ENCODE assay signal across 15 cellular contexts in the genomic region with DNA sequence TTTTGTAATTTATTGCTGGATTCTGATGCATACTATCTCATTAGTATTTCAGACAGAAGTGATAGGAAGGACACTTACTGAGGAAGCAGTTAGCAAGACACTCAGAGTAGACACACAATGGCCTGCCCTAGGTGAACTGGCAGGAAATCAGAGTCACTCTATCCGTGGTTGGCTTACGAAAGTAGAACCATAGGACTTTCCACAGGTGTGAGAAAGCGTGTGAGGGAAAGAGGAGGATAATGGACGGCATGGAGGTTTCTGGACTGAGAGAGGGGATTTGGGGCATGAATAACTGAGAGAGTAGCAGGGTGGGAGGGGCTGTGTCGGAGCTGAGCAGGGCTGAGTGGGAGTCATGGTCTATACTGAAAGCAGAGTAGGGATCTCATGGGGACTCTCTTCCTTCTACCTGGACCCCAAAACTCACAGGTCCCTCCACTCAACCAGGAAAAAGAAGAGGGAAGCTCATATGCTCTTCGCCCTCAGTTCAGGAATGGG. TPM values are rescaled to one million over a fixed set of nuclear protein-coding genes. Genes with fewer than 3 reads are reported as not detected.
DNase-seq lines count a peak whose midpoint lies in the region; ATAC-seq and TF ChIP-seq lines count a peak whose summit lies in the region.
"Had no signal": no experiment of that assay in that cellular context is flagged by ENCODE, and none has a peak within 500 bp of the region (broad histone marks: within the 10 kb centered on the region; RNA-seq: fewer than 3 reads in every experiment).

No MANE protein-coding gene starts in this region.

- no peak for DNase-seq in activated T-cell treated with anti-CD3 and anti-CD28 coated beads, Interleukin-2, amount 50 U/mL, for 4 hours
- no peak for DNase-seq in activated T-cell treated with anti-CD3 and anti-CD28 coated beads, Interleukin-2, amount 50 U/mL, for 48 hours
- DNase-seq in OCI-LY7 (ENCODE audit: low spot score), result peak; percentile 15
- no peak for DNase-seq in activated naive CD8-positive, alpha-beta T cell treated with anti-CD3 and anti-CD28 coated beads, Interleukin-2, amount 10 ng/mL, durations not matched to agents 7 days and 5 days
- DNase-seq in hypothalamus (lab: John Stamatoyannopoulos, UW), result no peak
- DNase-seq in uterus, result no peak
- no peak for DNase-seq in EL
- DNase-seq: foreskin keratinocyte; left cardiac atrium; NK-92 treated with Interleukin-12 subunit alpha and Interleukin-12 subunit beta, amount 100 ng/mL, for 24 hours; stimulated activated CD4-positive, alpha-beta T cell treated with anti-CD3 and anti-CD28 coated beads, Interleukin-1b, Interleukin-23, amount 100 ng/mL, for 48 hours had no signal

- no peaks in the 10 kb centered on the region for H3K79me2 ChIP-seq in OCI-LY7 (ENCODE audit: insufficient read depth, low read depth, low read length)

- H3K36me3 ChIP-seq in OCI-LY7 (ENCODE audit: insufficient read depth, low read length) (no peaks in the 10 kb centered on the region), uterus (no peaks in the 10 kb centered on the region)
- H3K36me3 ChIP-seq: BLaER1 had no signal

- H3K27ac Mint-ChIP-seq in activated naive CD8-positive, alpha-beta T cell treated with anti-CD3 and anti-CD28 coated beads, Interleukin-2, amount 10 ng/mL, durations not matched to agents 7 days and 5 days, result peak overlapping the region; percentile 93
- H3K27ac Mint-ChIP-seq in stimulated activated naive CD8-positive, alpha-beta T cell treated with anti-CD3 and anti-CD28 coated beads, Interleukin-15, Interleukin-2, amounts not matched to agents 100 ng/mL and 50 ng/mL, for 24 hours, result peak overlapping the region; percentile 73

- H3K4me1 ChIP-seq in OCI-LY7 (ENCODE audit: insufficient read depth, low read length, poor library complexity, severe bottlenecking), result peaks cover 8% of the 10 kb centered on the region
- no peaks in the 10 kb centered on the region for H3K4me1 ChIP-seq in uterus
- H3K4me1 ChIP-seq: foreskin keratinocyte had no signal

- H3K9me3 Mint-ChIP-seq in activated T-cell treated with anti-CD3 and anti-CD28 coated beads, Interleukin-2, amount 50 U/mL, for 4 hours, result no peaks in the 10 kb centered on the region
- no peaks in the 10 kb centered on the region for H3K9me3 Mint-ChIP-seq in activated naive CD8-positive, alpha-beta T cell treated with anti-CD3 and anti-CD28 coated beads, Interleukin-2, amount 10 ng/mL, durations not matched to agents 7 days and 5 days
- no peaks in the 10 kb centered on the region for H3K9me3 Mint-ChIP-seq in stimulated activated naive CD8-positive, alpha-beta T cell treated with anti-CD3 and anti-CD28 coated beads, Interleukin-15, Interleukin-2, amounts not matched to agents 100 ng/mL and 50 ng/mL, for 24 hours

- H3K4me3 ChIP-seq in OCI-LY7 (ENCODE audit: low read depth, low read length, poor library complexity, severe bottlenecking) (peak overlapping the region; percentile 28), uterus (no peak overlapping the region)
- H3K4me3 ChIP-seq: BLaER1, coronary artery had no signal

- POLR2A ChIA-PET in OCI-LY7 (lab: Charles Lee), result no interaction called here
- POLR2A ChIA-PET in activated naive CD8-positive, alpha-beta T cell treated with anti-CD3 and anti-CD28 coated beads, Interleukin-2, amount 10 ng/mL, durations not matched to agents 7 days and 5 days (lab: Charles Lee), result no interaction called here

- peak overlapping the region; percentile 38; the same call in 1 of the 2 replicates for H2AFZ ChIP-seq in OCI-LY7 (ENCODE audit: low read length)

- H3K27ac ChIP-seq in OCI-LY7 (ENCODE audit: low read depth, low read length, poor library complexity, severe bottlenecking), result no peak overlapping the region
- no peak overlapping the region for H3K27ac ChIP-seq in uterus
- H3K27ac ChIP-seq: BLaER1, coronary artery, foreskin keratinocyte had no signal

- H3K36me3 Mint-ChIP-seq in activated T-cell treated with anti-CD3 and anti-CD28 coated beads, Interleukin-2, amount 50 U/mL, for 4 hours (ENCODE audit: insufficient read depth), result no peaks in the 10 kb centered on the region
- peaks cover 3% of the 10 kb centered on the region for H3K36me3 Mint-ChIP-seq in activated naive CD8-positive, alpha-beta T cell treated with anti-CD3 and anti-CD28 coated beads, Interleukin-2, amount 10 ng/mL, durations not matched to agents 7 days and 5 days
- H3K36me3 Mint-ChIP-seq in stimulated activated naive CD8-positive, alpha-beta T cell treated with anti-CD3 and anti-CD28 coated beads, Interleukin-15, Interleukin-2, amounts not matched to agents 100 ng/mL and 50 ng/mL, for 24 hours (ENCODE audit: low read depth), result no peaks in the 10 kb centered on the region

- intact Hi-C loops in OCI-LY7 (cut with micrococcal nuclease; ENCODE audit: unreplicated experiment), result loop anchor here (10.0 kb wide), 1 partner anchor 206 kb away; no protein-coding TSS in a partner anchor
- intact Hi-C loops in uterus (cut with DNase I; ENCODE audit: low total_unique reads), result no loop called here

- no peaks in the 10 kb centered on the region for H3K27me3 Mint-ChIP-seq in activated T-cell treated with anti-CD3 and anti-CD28 coated beads, Interleukin-2, amount 50 U/mL, for 4 hours (ENCODE audit: low read depth)
- H3K27me3 Mint-ChIP-seq in activated naive CD8-positive, alpha-beta T cell treated with anti-CD3 and anti-CD28 coated beads, Interleukin-2, amount 10 ng/mL, durations not matched to agents 7 days and 5 days, result no peaks in the 10 kb centered on the region
- no peaks in the 10 kb centered on the region for H3K27me3 Mint-ChIP-seq in stimulated activated naive CD8-positive, alpha-beta T cell treated with anti-CD3 and anti-CD28 coated beads, Interleukin-15, Interleukin-2, amounts not matched to agents 100 ng/mL and 50 ng/mL, for 24 hours

- H3K9me3 ChIP-seq in OCI-LY7 (ENCODE audit: low read length) (no peaks in the 10 kb centered on the region), uterus (no peaks in the 10 kb centered on the region)
- H3K9me3 ChIP-seq: BLaER1 had no signal

- no peaks in the 10 kb centered on the region for H3K27me3 ChIP-seq in uterus
- H3K27me3 ChIP-seq: BLaER1 had no signal

- ATAC-seq in activated T-cell treated with anti-CD3 and anti-CD28 coated beads, Interleukin-2, amount 50 U/mL, for 4 hours, result peak; percentile 51 to 65
- ATAC-seq in activated naive CD8-positive, alpha-beta T cell treated with anti-CD3 and anti-CD28 coated beads, Interleukin-2, amount 10 ng/mL, durations not matched to agents 7 days and 5 days (ENCODE audit: low read depth), result peak; percentile 71
- ATAC-seq: foreskin keratinocyte, left cardiac atrium had no signal

- H4K20me1 ChIP-seq in OCI-LY7 (ENCODE audit: insufficient read depth, low read length), result no peaks in the 10 kb centered on the region
- H4K20me1 ChIP-seq: BLaER1 had no signal

- no peaks in the 10 kb centered on the region for H3K9me2 ChIP-seq in OCI-LY7 (ENCODE audit: insufficient read depth, low read length)

- no peak for TF ChIP-seq CTCF in OCI-LY7 (conservative IDR thresholded peaks at IDR 0.05; ENCODE audit: low read length)
- TF ChIP-seq CTCF in uterus (IDR thresholded peaks at IDR 0.05), result no peak

- peak overlapping the region; percentile 66 for H3K4me3 Mint-ChIP-seq in activated T-cell treated with anti-CD3 and anti-CD28 coated beads, Interleukin-2, amount 50 U/mL, for 4 hours
- H3K4me3 Mint-ChIP-seq in activated naive CD8-positive, alpha-beta T cell treated with anti-CD3 and anti-CD28 coated beads, Interleukin-2, amount 10 ng/mL, durations not matched to agents 7 days and 5 days, result peak overlapping the region; percentile 79
- peak overlapping the region; percentile 51 for H3K4me3 Mint-ChIP-seq in stimulated activated naive CD8-positive, alpha-beta T cell treated with anti-CD3 and anti-CD28 coated beads, Interleukin-15, Interleukin-2, amounts not matched to agents 100 ng/mL and 50 ng/mL, for 24 hours

- BruUV-seq in OCI-LY7 (replicated peaks; lab: Mats Ljungman, UMichigan), result no TSS peak

- peak overlapping the region; percentile 48 for H3K4me2 ChIP-seq in OCI-LY7 (ENCODE audit: low read length)
- H3K4me2 ChIP-seq: BLaER1 had no signal

- H3K4me1 Mint-ChIP-seq in activated T-cell treated with anti-CD3 and anti-CD28 coated beads, Interleukin-2, amount 50 U/mL, for 4 hours (ENCODE audit: low read depth), result peaks cover 25% of the 10 kb centered on the region
- peaks cover 22% of the 10 kb centered on the region for H3K4me1 Mint-ChIP-seq in activated naive CD8-positive, alpha-beta T cell treated with anti-CD3 and anti-CD28 coated beads, Interleukin-2, amount 10 ng/mL, durations not matched to agents 7 days and 5 days
- peaks cover 20% of the 10 kb centered on the region for H3K4me1 Mint-ChIP-seq in stimulated activated naive CD8-positive, alpha-beta T cell treated with anti-CD3 and anti-CD28 coated beads, Interleukin-15, Interleukin-2, amounts not matched to agents 100 ng/mL and 50 ng/mL, for 24 hours (ENCODE audit: low read depth)

- CTCF ChIA-PET in OCI-LY7 (lab: Charles Lee; ENCODE audit: unreplicated experiment), result interaction anchor here (0.5 kb wide), 1 partner anchor 16 kb away, joined by 4 read pairs; no protein-coding TSS in a partner anchor

- TF ChIP-seq POLR2A in uterus (IDR thresholded peaks at IDR 0.05), result no peak

RNA-seq across cellular contexts. Expression of gene EID2, which starts 18.7 kb away (rescaled TPM):
- 10 to 100 TPM; 14.9 to 16.5 (median 16.1) TPM for total RNA-seq in activated T-cell treated with anti-CD3 and anti-CD28 coated beads, Interleukin-2, amount 50 U/mL, for 4 hours
- total RNA-seq in OCI-LY7 (2014; rRNA removed; shearing (Covaris generic)), result 19.1 and 22.9 TPM in 2 replicates
- total RNA-seq in OCI-LY7 (2022) (17.3 and 20.7 TPM in 2 replicates), uterus (10 to 100 TPM in 2 of 4 donors, 1 to 10 TPM in 2; 3.8 to 15.5 (median 8.6) TPM)
- 10 to 100 TPM; 17.5 to 20.7 TPM for total RNA-seq in activated naive CD8-positive, alpha-beta T cell treated with anti-CD3 and anti-CD28 coated beads, Interleukin-2, amount 10 ng/mL, durations not matched to agents 7 days and 5 days

RNA-seq across cellular contexts. Expression of gene EID2B, which starts 26.0 kb away (rescaled TPM):
- total RNA-seq in activated T-cell treated with anti-CD3 and anti-CD28 coated beads, Interleukin-2, amount 50 U/mL, for 4 hours, result 1 to 10 TPM; 2.2 to 2.6 (median 2.4) TPM
- 11.7 and 13.9 TPM in 2 replicates for total RNA-seq in OCI-LY7 (2014; rRNA removed; shearing (Covaris generic))
- total RNA-seq in OCI-LY7 (2022), result 8.7 and 8.8 TPM in 2 replicates
- total RNA-seq in activated naive CD8-positive, alpha-beta T cell treated with anti-CD3 and anti-CD28 coated beads, Interleukin-2, amount 10 ng/mL, durations not matched to agents 7 days and 5 days, result 1 to 10 TPM; 6.3 to 7.0 TPM
- total RNA-seq in uterus, result 1 to 10 TPM in 3 of 4 donors, under 1 TPM in 1; 0.29 to 6.6 (median 5.1) TPM

RNA-seq across cellular contexts. Expression of gene LGALS13, which starts 43.7 kb away (rescaled TPM):
- total RNA-seq in activated T-cell treated with anti-CD3 and anti-CD28 coated beads, Interleukin-2, amount 50 U/mL, for 4 hours, result not detected
- not detected in 2 replicates for total RNA-seq in OCI-LY7 (2014; rRNA removed; shearing (Covaris generic))
- total RNA-seq in OCI-LY7 (2022) (not detected in 2 replicates), uterus (not detected)
- not detected for total RNA-seq in activated naive CD8-positive, alpha-beta T cell treated with anti-CD3 and anti-CD28 coated beads, Interleukin-2, amount 10 ng/mL, durations not matched to agents 7 days and 5 days
- total RNA-seq: foreskin keratinocyte, left cardiac atrium, osteocyte had no signal

RNA-seq across cellular contexts. Expression of gene SELENOV, which starts 43.7 kb away (rescaled TPM):
- total RNA-seq in activated T-cell treated with anti-CD3 and anti-CD28 coated beads, Interleukin-2, amount 50 U/mL, for 4 hours, result not detected
- not detected in 2 replicates for total RNA-seq in OCI-LY7 (2014; rRNA removed; shearing (Covaris generic))
- total RNA-seq in OCI-LY7 (2022) (not detected in 2 replicates), uterus (under 1 TPM in 1 of 4 donors, not detected in 3; 0.41 TPM)
- not detected for total RNA-seq in activated naive CD8-positive, alpha-beta T cell treated with anti-CD3 and anti-CD28 coated beads, Interleukin-2, amount 10 ng/mL, durations not matched to agents 7 days and 5 days
- total RNA-seq: foreskin keratinocyte, left cardiac atrium, osteocyte had no signal

RNA-seq across cellular contexts. Expression of gene DLL3, which starts 59.9 kb away (rescaled TPM):
- total RNA-seq in activated T-cell treated with anti-CD3 and anti-CD28 coated beads, Interleukin-2, amount 50 U/mL, for 4 hours, result 1 to 10 TPM; 1.7 to 3.3 (median 1.7) TPM
- 3.4 and 4.4 TPM in 2 replicates for total RNA-seq in OCI-LY7 (2014; rRNA removed; shearing (Covaris generic))
- total RNA-seq in OCI-LY7 (2022), result 3.2 and 4.4 TPM in 2 replicates
- under 1 TPM; 0.19 to 0.23 TPM for total RNA-seq in activated naive CD8-positive, alpha-beta T cell treated with anti-CD3 and anti-CD28 coated beads, Interleukin-2, amount 10 ng/mL, durations not matched to agents 7 days and 5 days
- total RNA-seq in uterus, result under 1 TPM in 1 of 4 donors, not detected in 3; 0.41 TPM
- total RNA-seq: left cardiac atrium had no signal
